Comparison of ENCODE assay signal across 18 cellular contexts in the genomic region with DNA sequence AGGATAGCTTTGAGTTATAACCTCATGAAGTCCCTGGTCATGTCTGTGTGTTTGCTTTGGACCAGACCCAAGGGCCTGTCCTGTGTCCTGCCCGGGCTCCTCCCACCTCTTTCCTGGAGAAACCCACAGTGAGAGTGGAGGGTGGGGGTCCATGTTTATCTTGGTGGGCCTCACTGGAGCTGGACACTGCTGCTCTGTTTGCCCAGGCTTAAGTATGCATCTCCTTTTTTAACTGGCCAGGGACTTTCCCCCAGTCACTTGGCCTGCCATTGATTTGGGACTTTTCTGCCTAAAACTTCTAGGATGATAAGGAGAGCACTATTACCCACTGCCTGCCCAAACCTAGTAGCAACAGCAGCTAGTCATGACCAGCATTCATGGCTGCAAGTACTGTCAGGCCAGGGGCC. TPM values are rescaled to one million over a fixed set of nuclear protein-coding genes. Genes with fewer than 3 reads are reported as not detected.
A peak's percentile ranks its signal among the peaks of the same experiment; 100 is the strongest.
DNase-seq lines count a peak whose midpoint lies in the region; ATAC-seq and TF ChIP-seq lines count a peak whose summit lies in the region.
"Had no signal": no experiment of that assay in that cellular context is flagged by ENCODE, and none has a peak within 500 bp of the region (broad histone marks: within the 10 kb centered on the region; RNA-seq: fewer than 3 reads in every experiment).

No MANE protein-coding gene starts in this region.

- no peak overlapping the region for H3K9ac ChIP-seq in mammary epithelial cell (ENCODE audit: insufficient read depth, low read length)

- no peaks in the 10 kb centered on the region for H3K9me3 ChIP-seq in mammary epithelial cell (replicated peaks; ENCODE audit: insufficient read depth, low read length)
- H3K9me3 ChIP-seq in heart right ventricle = peaks cover 0 to 14% (median 0%) of the 10 kb centered on the region in 11 donors
- H3K9me3 ChIP-seq: testis had no signal

- H3K4me3 Mint-ChIP-seq in MCF 10A (ENCODE audit: unreplicated experiment) (no peak overlapping the region), nephron progenitor cell (no peak overlapping the region)
- H3K4me3 Mint-ChIP-seq: activated CD8-positive, alpha-beta memory T cell treated with anti-CD3 and anti-CD28 coated beads, Interleukin-2, amount 10 ng/mL, durations not matched to agents 7 days and 5 days; CD14-positive monocyte; naive thymus-derived CD4-positive, alpha-beta T cell; T-helper 1 cell treated with Interleukin-12 subunit alpha and Interleukin-12 subunit beta and Interleukin-4 antibody, amounts not matched to agents 30 μg/mL and 1 μg/mL, for 36 hours had no signal

- WGBS in mammary epithelial cell (ENCODE audit: low coverage, missing lambda C conversion rate) = 90% methylated on average over 1 of the region's 1 CpG
- 33 to 39% methylated on average over 1 of the region's 1 CpG for WGBS in heart right ventricle, 2 donors

- peak in 7 of 8 donors; percentile 40 to 56 (median 54) for ATAC-seq in heart right ventricle
- ATAC-seq: activated CD8-positive, alpha-beta memory T cell treated with anti-CD3 and anti-CD28 coated beads, Interleukin-2, amount 10 ng/mL, durations not matched to agents 7 days and 5 days; naive thymus-derived CD4-positive, alpha-beta T cell had no signal

- CTCF ChIA-PET in MCF 10A (lab: Yijun Ruan, JAX) (no interaction called here), mammary epithelial cell (lab: Charles Lee; ENCODE audit: low non-redundant PET) (no interaction called here)

- no peaks in the 10 kb centered on the region for H3K27me3 ChIP-seq in mammary epithelial cell (ENCODE audit: insufficient read depth, low read length)
- no peaks in the 10 kb centered on the region for H3K27me3 ChIP-seq in heart right ventricle
- H3K27me3 ChIP-seq: testis had no signal

- H2AFZ ChIP-seq in mammary epithelial cell (ENCODE audit: low read depth, low read length) = no peak overlapping the region

- no peak overlapping the region for H3K4me2 ChIP-seq in mammary epithelial cell (ENCODE audit: insufficient read depth, low read depth, low read length)

- DNase-seq in MCF 10A (ENCODE audit: unreplicated experiment) (no peak), mammary epithelial cell (no peak), heart right ventricle (peak in 1 of 2 donors; percentile 51), nephron progenitor cell (no peak), NCI-H2081 treated with DMSO at 0.1 percent for 48 hours (lab: John Stamatoyannopoulos, UW) (no peak), NCI-H345 treated with DMSO at 0.1 percent for 48 hours (lab: John Stamatoyannopoulos, UW; ENCODE audit: unreplicated experiment) (no peak), posterior cingulate gyrus (no peak), NOMO-1 treated with DMSO at 0.1 percent for 48 hours (lab: John Stamatoyannopoulos, UW; ENCODE audit: unreplicated experiment) (no peak)
- DNase-seq: activated CD8-positive, alpha-beta memory T cell treated with anti-CD3 and anti-CD28 coated beads, Interleukin-2, amount 10 ng/mL, durations not matched to agents 7 days and 5 days; activated gamma-delta T cell; kidney glomerular epithelial cell; MV-4-11; naive thymus-derived CD4-positive, alpha-beta T cell; RPMI8226; stimulated activated CD4-positive, alpha-beta T cell treated with anti-CD3 and anti-CD28 coated beads, Interleukin-2, amount 100 ng/mL, for 24 hours; testis had no signal

- no peaks in the 10 kb centered on the region for H3K79me2 ChIP-seq in mammary epithelial cell (ENCODE audit: insufficient read depth, low read length)

- H3K36me3 Mint-ChIP-seq in MCF 10A (ENCODE audit: insufficient read depth, unreplicated experiment) (no peaks in the 10 kb centered on the region), nephron progenitor cell (ENCODE audit: low read depth) (peaks cover 24% of the 10 kb centered on the region)
- H3K36me3 Mint-ChIP-seq: activated CD8-positive, alpha-beta memory T cell treated with anti-CD3 and anti-CD28 coated beads, Interleukin-2, amount 10 ng/mL, durations not matched to agents 7 days and 5 days; CD14-positive monocyte; naive thymus-derived CD4-positive, alpha-beta T cell had no signal

- intact Hi-C loops in MCF 10A (cut with micrococcal nuclease) (no loop called here), mammary epithelial cell (cut with micrococcal nuclease) (no loop called here), heart right ventricle (cut with DNase I) (loop anchor here in 1 of 10 donors (5.0 kb wide), 1 partner anchor 50 kb away; a partner anchor contains a TSS), posterior cingulate gyrus (cut with DNase I) (no loop called here)

- peaks cover 14% of the 10 kb centered on the region for H3K4me1 ChIP-seq in mammary epithelial cell (ENCODE audit: insufficient read depth, low read length)
- H3K4me1 ChIP-seq in heart right ventricle = peaks cover 2 to 43% (median 30%) of the 10 kb centered on the region in 9 donors

- no peaks in the 10 kb centered on the region for H4K20me1 ChIP-seq in mammary epithelial cell (ENCODE audit: insufficient read depth, low read length)

- H3K27me3 Mint-ChIP-seq in MCF 10A (ENCODE audit: insufficient read depth, unreplicated experiment) (no peaks in the 10 kb centered on the region), nephron progenitor cell (ENCODE audit: low read depth, poor library complexity) (no peaks in the 10 kb centered on the region)
- H3K27me3 Mint-ChIP-seq: activated CD8-positive, alpha-beta memory T cell treated with anti-CD3 and anti-CD28 coated beads, Interleukin-2, amount 10 ng/mL, durations not matched to agents 7 days and 5 days; naive thymus-derived CD4-positive, alpha-beta T cell had no signal

- dilution Hi-C loops in mammary epithelial cell (cut with HindIII; ENCODE audit: low sequenced_read_pairs) = no loop called here

- BruUV-seq in MCF 10A (replicated peaks; lab: Mats Ljungman, UMichigan) (no TSS peak), mammary epithelial cell (replicated peaks; lab: Mats Ljungman, UMichigan) (no TSS peak)

- H3K9me3 Mint-ChIP-seq in MCF 10A (ENCODE audit: unreplicated experiment) = no peaks in the 10 kb centered on the region
- peaks cover 32% of the 10 kb centered on the region for H3K9me3 Mint-ChIP-seq in nephron progenitor cell
- H3K9me3 Mint-ChIP-seq: T-helper 1 cell treated with Interleukin-12 subunit alpha and Interleukin-12 subunit beta and Interleukin-4 antibody, amounts not matched to agents 30 μg/mL and 1 μg/mL, for 36 hours had no signal

- H3K27ac ChIP-seq in mammary epithelial cell (ENCODE audit: insufficient read depth, low read depth, low read length) (no peak overlapping the region), heart right ventricle (peak overlapping the region in 4 of 10 donors; percentile 30 to 58 (median 46))

- H3K4me3 ChIP-seq in mammary epithelial cell (replicated peaks in 1 of 3; ENCODE audit: insufficient read depth in 1 of 3, low read depth in 2 of 3, low read length in 3 of 3) (no peak overlapping the region), heart right ventricle (no peak overlapping the region)
- H3K4me3 ChIP-seq: testis had no signal

- POLR2A ChIA-PET in MCF 10A (lab: Yijun Ruan, JAX) = interaction anchor here (0.7 kb wide), 1 partner anchor 8 kb away, joined by 3 read pairs; no protein-coding TSS in a partner anchor

- H3K36me3 ChIP-seq in mammary epithelial cell (ENCODE audit: insufficient read depth, low read length) = no peaks in the 10 kb centered on the region
- no peaks in the 10 kb centered on the region for H3K36me3 ChIP-seq in heart right ventricle

- H3K27ac Mint-ChIP-seq in MCF 10A (ENCODE audit: low read depth, unreplicated experiment) (peak overlapping the region; percentile 19), nephron progenitor cell (peak overlapping the region; percentile 74)
- H3K27ac Mint-ChIP-seq: activated CD8-positive, alpha-beta memory T cell treated with anti-CD3 and anti-CD28 coated beads, Interleukin-2, amount 10 ng/mL, durations not matched to agents 7 days and 5 days; CD14-positive monocyte; naive thymus-derived CD4-positive, alpha-beta T cell; T-helper 1 cell treated with Interleukin-12 subunit alpha and Interleukin-12 subunit beta and Interleukin-4 antibody, amounts not matched to agents 30 μg/mL and 1 μg/mL, for 36 hours had no signal

- H3K4me1 Mint-ChIP-seq in MCF 10A (ENCODE audit: insufficient read depth, unreplicated experiment) (peaks cover 26% of the 10 kb centered on the region), nephron progenitor cell (peaks cover 11% of the 10 kb centered on the region)
- H3K4me1 Mint-ChIP-seq: activated CD8-positive, alpha-beta memory T cell treated with anti-CD3 and anti-CD28 coated beads, Interleukin-2, amount 10 ng/mL, durations not matched to agents 7 days and 5 days; CD14-positive monocyte; naive thymus-derived CD4-positive, alpha-beta T cell had no signal

- TF ChIP-seq CTCF in MCF 10A (IDR thresholded peaks at IDR 0.05; ENCODE audit: unreplicated experiment) (no peak), mammary epithelial cell (conservative IDR thresholded peaks at IDR 0.05 in 1 of 2, IDR thresholded peaks at IDR 0.05 in 1 of 2; ENCODE audit: extremely low read depth in 1 of 2, insufficient read depth in 1 of 2, low read depth in 1 of 2, low read length in 2 of 2) (no peak), heart right ventricle (IDR thresholded peaks at IDR 0.05) (no peak), nephron progenitor cell (IDR thresholded peaks at IDR 0.05) (no peak)

- in situ Hi-C loops in mammary epithelial cell (cut with MboI; ENCODE audit: low sequenced_read_pairs in 2 of 2) = no loop called here

RNA-seq across cellular contexts. Expression of a gene that starts 49.8 kb away (rescaled TPM):
- 4.9 and 5.9 TPM in 2 replicates for total RNA-seq in MCF 10A (2022)
- 100 to 1,000 TPM in 1 of 2 donors, 1 to 10 TPM in 1; 7.5 to 154 TPM for total RNA-seq in mammary epithelial cell
- 3.2 TPM for polyA plus RNA-seq in mammary epithelial cell
- 2.5 TPM for polyA minus RNA-seq in mammary epithelial cell
- total RNA-seq in heart right ventricle = 10 to 100 TPM; 16.1 to 32.0 (median 22.9) TPM
- 1 to 10 TPM; 5.1 to 9.3 TPM for polyA plus RNA-seq in heart right ventricle
- polyA plus RNA-seq: CD14-positive monocyte; naive thymus-derived CD4-positive, alpha-beta T cell had no signal
